In the genomic region with DNA sequence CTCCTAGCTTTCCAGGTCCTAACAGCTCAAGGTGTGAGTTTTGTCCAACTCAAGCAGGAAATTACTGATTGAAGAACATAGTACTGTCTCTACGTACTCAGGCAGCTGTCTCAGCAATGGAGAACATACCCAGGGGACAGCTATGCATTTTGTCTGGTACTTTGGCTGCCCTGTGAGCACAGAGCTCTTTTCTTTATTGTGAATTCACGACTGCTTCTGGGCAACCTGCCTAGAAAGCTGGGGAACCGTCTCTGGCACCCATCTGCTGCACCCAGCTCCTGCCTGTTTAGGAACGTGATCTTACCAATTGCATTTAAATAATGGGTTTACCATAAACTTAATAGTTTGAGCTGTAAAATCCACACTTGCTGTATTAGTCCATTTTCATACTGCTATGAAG, we compare ENCODE assay signal across 17 cellular contexts.
A peak's percentile ranks its signal among the peaks of the same experiment; 100 is the strongest.
DNase-seq lines count a peak whose midpoint lies in the region; ATAC-seq and TF ChIP-seq lines count a peak whose summit lies in the region.
"Had no signal": no experiment of that assay in that cellular context is flagged by ENCODE, and none has a peak within 500 bp of the region (broad histone marks: within the 10 kb centered on the region; RNA-seq: fewer than 3 reads in every experiment).

No MANE protein-coding gene starts in this region.

- peak; percentile 68 for DNase-seq in D341Med (ENCODE audit: low spot score)
- peak; percentile 75 for DNase-seq in NCI-H1436 (lab: John Stamatoyannopoulos, UW)
- peak in 41 of 56 donors; percentile 4 to 66 (median 28) for DNase-seq in nucleus accumbens (lab: John Stamatoyannopoulos, UW)
- DNase-seq: activated CD4-positive, CD25-positive, alpha-beta regulatory T cell treated with anti-CD3 and anti-CD28 coated beads, Interleukin-2, amount 50 U/mL, for 72 hours; activated CD8-positive, alpha-beta memory T cell treated with anti-CD3 and anti-CD28 coated beads, Interleukin-2, amount 10 ng/mL, durations not matched to agents 7 days and 5 days; foreskin keratinocyte; NCI-H510A treated with DMSO at 0.1 percent for 48 hours; OCI-M1; ovary; stimulated activated CD4-positive, alpha-beta T cell treated with anti-CD3 and anti-CD28 coated beads, Interleukin-4, amount 100 ng/mL, for 1 hour; testis had no signal

- H3K4me3 Mint-ChIP-seq in brain, result no peak overlapping the region
- H3K4me3 Mint-ChIP-seq: activated CD8-positive, alpha-beta memory T cell treated with anti-CD3 and anti-CD28 coated beads, Interleukin-2, amount 10 ng/mL, durations not matched to agents 7 days and 5 days had no signal

- TF ChIP-seq CTCF in brain (conservative IDR thresholded peaks at IDR 0.05), result no peak

- peak overlapping the region in 4 of 5 experiments; percentile 7 to 67 (median 52) for H3K27ac Mint-ChIP-seq in brain
- H3K27ac Mint-ChIP-seq: activated CD8-positive, alpha-beta memory T cell treated with anti-CD3 and anti-CD28 coated beads, Interleukin-2, amount 10 ng/mL, durations not matched to agents 7 days and 5 days had no signal

- H3K9me3 Mint-ChIP-seq in brain, result peaks cover 11 to 24% (median 16%) of the 10 kb centered on the region in 5 experiments

- H3K36me3 Mint-ChIP-seq in brain, result peaks cover 16% of the 10 kb centered on the region
- H3K36me3 Mint-ChIP-seq: activated CD8-positive, alpha-beta memory T cell treated with anti-CD3 and anti-CD28 coated beads, Interleukin-2, amount 10 ng/mL, durations not matched to agents 7 days and 5 days had no signal

- peaks cover 41% of the 10 kb centered on the region for H3K4me1 Mint-ChIP-seq in brain

- peaks cover 6% of the 10 kb centered on the region for H3K27me3 Mint-ChIP-seq in brain
- H3K27me3 Mint-ChIP-seq: activated CD8-positive, alpha-beta memory T cell treated with anti-CD3 and anti-CD28 coated beads, Interleukin-2, amount 10 ng/mL, durations not matched to agents 7 days and 5 days had no signal

- ATAC-seq in HG02970 (IDR thresholded peaks at IDR 0.05; ENCODE audit: low FRiP score, unreplicated experiment) (no peak), HG02852 (IDR thresholded peaks at IDR 0.05; ENCODE audit: unreplicated experiment) (no peak), GM21515 (IDR thresholded peaks at IDR 0.05; ENCODE audit: unreplicated experiment) (no peak), GM21360 (IDR thresholded peaks at IDR 0.05; ENCODE audit: unreplicated experiment) (no peak)
- ATAC-seq: activated CD8-positive, alpha-beta memory T cell treated with anti-CD3 and anti-CD28 coated beads, Interleukin-2, amount 10 ng/mL, durations not matched to agents 7 days and 5 days; foreskin keratinocyte; K562 had no signal
